ENCODE assay signal across 26 cellular contexts in genomic region chr1:61504305-61504704, GRCh38.
"Had no signal": no experiment of that assay in that cellular context is flagged by ENCODE, and none has a peak within 500 bp of the region (broad histone marks: within the 10 kb centered on the region; RNA-seq: fewer than 3 reads in every experiment).

No MANE protein-coding gene starts in this region.

- H3K9me3 Mint-ChIP-seq: natural killer cell; nephron progenitor cell; stimulated activated memory B cell treated with anti-CD40 and anti-IgM and Interleukin-4, amounts not matched to agents 10 μg/mL and 1 μg/mL and 100 μg/mL, for 72 hours; stimulated activated naive CD8-positive, alpha-beta T cell treated with anti-CD3 and anti-CD28 coated beads, Interleukin-15, amount 100 ng/mL, for 72 hours; type B pancreatic cell had no signal

- H3K4me1 ChIP-seq: left lung, lower lobe of right lung, parathyroid adenoma, psoas muscle, right lobe of liver, tibial nerve, uterus had no signal

- H3K9ac ChIP-seq: neural progenitor cell, parathyroid adenoma had no signal

- H3K27me3 Mint-ChIP-seq: stimulated activated naive CD8-positive, alpha-beta T cell treated with anti-CD3 and anti-CD28 coated beads, Interleukin-15, amount 100 ng/mL, for 72 hours had no signal

- H3K36me3 Mint-ChIP-seq: mesothelial cell of epicardium; naive B cell; natural killer cell; neural progenitor cell; stimulated activated memory B cell treated with anti-CD40 and anti-IgM and Interleukin-4, amounts not matched to agents 10 μg/mL and 1 μg/mL and 100 μg/mL, for 72 hours; type B pancreatic cell had no signal

- H2AFZ ChIP-seq: neural progenitor cell, parathyroid adenoma had no signal

- DNase-seq: kidney; left colon; left lung; lower lobe of right lung; naive B cell; natural killer cell; nephron progenitor cell; occipital lobe; psoas muscle; right lobe of liver; stimulated activated CD4-positive, alpha-beta T cell treated with anti-CD3 and anti-CD28 coated beads, Interleukin-1b, Interleukin-23, amount 100 ng/mL, for 48 hours; stimulated activated CD4-positive, alpha-beta T cell treated with anti-CD3 and anti-CD28 coated beads, Interleukin-2, amount 100 ng/mL, for 48 hours; stimulated activated CD4-positive, alpha-beta T cell treated with anti-CD3 and anti-CD28 coated beads, Interleukin-4, amount 100 ng/mL, for 4 hours; stimulated activated CD8-positive, alpha-beta memory T cell treated with anti-CD3 and anti-CD28 coated beads, Interleukin-4, amount 100 ng/mL, for 48 hours; stimulated activated naive CD4-positive, alpha-beta T cell treated with Interleukin-2 at 50 U/mL for 16 hours; stimulated activated naive CD8-positive, alpha-beta T cell treated with anti-CD3 and anti-CD28 coated beads, Interleukin-15, amount 100 ng/mL, for 72 hours; substantia nigra; uterus had no signal

- H3K27ac ChIP-seq: left lung, lower lobe of right lung, neural progenitor cell, neutrophil, parathyroid adenoma, psoas muscle, right lobe of liver, tibial nerve, uterus had no signal

- H3K4me2 ChIP-seq: neural progenitor cell, smooth muscle cell had no signal

- FAIRE-seq: kidney had no signal

- H3K9me3 ChIP-seq: left lung, lower lobe of right lung, neutrophil, psoas muscle, right lobe of liver, tibial nerve, uterus had no signal

- H3K27me3 ChIP-seq: left lung, neural progenitor cell, neutrophil, right lobe of liver, tibial nerve, uterus had no signal

- H3K27ac Mint-ChIP-seq: mesothelial cell of epicardium; naive B cell; natural killer cell; nephron progenitor cell; neural progenitor cell; stimulated activated memory B cell treated with anti-CD40 and anti-IgM and Interleukin-4, amounts not matched to agents 10 μg/mL and 1 μg/mL and 100 μg/mL, for 72 hours; type B pancreatic cell had no signal

- H3K4me3 Mint-ChIP-seq: mesothelial cell of epicardium; natural killer cell; nephron progenitor cell; neural progenitor cell; stimulated activated memory B cell treated with anti-CD40 and anti-IgM and Interleukin-4, amounts not matched to agents 10 μg/mL and 1 μg/mL and 100 μg/mL, for 72 hours; stimulated activated naive CD8-positive, alpha-beta T cell treated with anti-CD3 and anti-CD28 coated beads, Interleukin-15, amount 100 ng/mL, for 72 hours; type B pancreatic cell had no signal

- H3K4me1 Mint-ChIP-seq: naive B cell; natural killer cell; stimulated activated memory B cell treated with anti-CD40 and anti-IgM and Interleukin-4, amounts not matched to agents 10 μg/mL and 1 μg/mL and 100 μg/mL, for 72 hours had no signal

- H3K4me3 ChIP-seq: left lung, lower lobe of right lung, neural progenitor cell, psoas muscle, right lobe of liver, smooth muscle cell, tibial nerve, uterus had no signal

- H3K79me2 ChIP-seq: parathyroid adenoma had no signal

- ATAC-seq: left colon; left lung; lower lobe of right lung; natural killer cell; psoas muscle; right lobe of liver; stimulated activated memory B cell treated with anti-CD40 and anti-IgM and Interleukin-4, amounts not matched to agents 10 μg/mL and 1 μg/mL and 100 μg/mL, for 72 hours; stimulated activated naive CD8-positive, alpha-beta T cell treated with anti-CD3 and anti-CD28 coated beads, Interleukin-15, amount 100 ng/mL, for 72 hours had no signal

- H3K36me3 ChIP-seq: left lung, lower lobe of right lung, neural progenitor cell, neutrophil, right lobe of liver, tibial nerve, uterus had no signal
